Comparison of ENCODE assay signal across 17 cellular contexts in genomic region chr6:34701199-34701598, GRCh38. TPM values are rescaled to one million over a fixed set of nuclear protein-coding genes. Genes with fewer than 3 reads are reported as not detected.
A peak's percentile ranks its signal among the peaks of the same experiment; 100 is the strongest.
DNase-seq lines count a peak whose midpoint lies in the region; ATAC-seq, FAIRE-seq and TF ChIP-seq lines count a peak whose summit lies in the region.
"Had no signal": no experiment of that assay in that cellular context is flagged by ENCODE, and none has a peak within 500 bp of the region (broad histone marks: within the 10 kb centered on the region; RNA-seq: fewer than 3 reads in every experiment).

No MANE protein-coding gene starts in this region.

- H2AFZ ChIP-seq in K562 (ENCODE audit: low read depth, low read length) = 0 out of 2 replicates have a peak overlapping the region, but pooled peaks have one; percentile 20
- H2AFZ ChIP-seq in osteoblast (ENCODE audit: low read length) = peak overlapping the region; percentile 10
- H2AFZ ChIP-seq: GM23248 had no signal

- no peak overlapping the region for H3K4me2 ChIP-seq in K562 (ENCODE audit: insufficient read depth, low read length)
- H3K4me2 ChIP-seq in osteoblast (ENCODE audit: insufficient read depth, low read length) = no peak overlapping the region

- H3K36me3 Mint-ChIP-seq in stimulated activated naive CD8-positive, alpha-beta T cell treated with anti-CD3 and anti-CD28 coated beads, Interleukin-15, Interleukin-2, amounts not matched to agents 100 ng/mL and 50 ng/mL, for 24 hours (ENCODE audit: low read depth) = no peaks in the 10 kb centered on the region

- no peak for FAIRE-seq in K562 (lab: Jason Lieb, UNC)
- FAIRE-seq: A204.1, G401.6, GM12891 had no signal

- in situ Hi-C loops in K562 (cut with MboI) = no loop called here

- no TSS peak for BruUV-seq in K562 (replicated peaks; lab: Mats Ljungman, UMichigan)

- H3K27ac ChIP-seq in K562 (ENCODE audit: extremely low read depth, low read depth, low read length) = no peak overlapping the region
- H3K27ac ChIP-seq in osteoblast (ENCODE audit: low read depth, low read length) = no peak overlapping the region
- H3K27ac ChIP-seq: C4-2B, GM23248 had no signal

- peak overlapping the region; percentile 59 for H3K27ac Mint-ChIP-seq in stimulated activated naive CD8-positive, alpha-beta T cell treated with anti-CD3 and anti-CD28 coated beads, Interleukin-15, Interleukin-2, amounts not matched to agents 100 ng/mL and 50 ng/mL, for 24 hours
- no peak overlapping the region for H3K27ac Mint-ChIP-seq in stimulated activated naive CD8-positive, alpha-beta T cell treated with anti-CD3 and anti-CD28 coated beads, Interleukin-15, amount 100 ng/mL, for 72 hours

- H3K36me3 ChIP-seq in K562 (ENCODE audit: control insufficient read depth, insufficient read depth, low read length) (no peaks in the 10 kb centered on the region; the same call in 2 of the 3 replicates), osteoblast (ENCODE audit: insufficient read depth, low read length) (no peaks in the 10 kb centered on the region)
- H3K36me3 ChIP-seq: BE2C had no signal

- no peak for DNase-seq in stimulated activated naive CD8-positive, alpha-beta T cell treated with anti-CD3 and anti-CD28 coated beads, Interleukin-15, amount 100 ng/mL, for 72 hours
- DNase-seq in K562 (ENCODE audit: extremely low read depth in 1 of 4, low spot score in 3 of 4) (no peak), osteoblast (ENCODE audit: insufficient read length, low spot score, missing footprints) (no peak), AG20443 (ENCODE audit: low spot score) (no peak), T-helper 2 cell (no peak), NCI-H1930 (lab: John Stamatoyannopoulos, UW) (no peak)
- DNase-seq: BE2C; CD4-positive, alpha-beta memory T cell; DMS79; EL; GM23248; H7 had no signal

- H3K9me3 ChIP-seq in K562 (replicated peaks; ENCODE audit: control insufficient read depth, insufficient read depth, low read depth, low read length) (no peaks in the 10 kb centered on the region), osteoblast (ENCODE audit: low read depth, low read length) (no peaks in the 10 kb centered on the region)
- H3K9me3 ChIP-seq: BE2C had no signal

- H3K27me3 Mint-ChIP-seq in stimulated activated naive CD8-positive, alpha-beta T cell treated with anti-CD3 and anti-CD28 coated beads, Interleukin-15, Interleukin-2, amounts not matched to agents 100 ng/mL and 50 ng/mL, for 24 hours = no peaks in the 10 kb centered on the region
- no peaks in the 10 kb centered on the region for H3K27me3 Mint-ChIP-seq in stimulated activated naive CD8-positive, alpha-beta T cell treated with anti-CD3 and anti-CD28 coated beads, Interleukin-15, amount 100 ng/mL, for 72 hours

- CTCF ChIA-PET in K562 (lab: Yijun Ruan, JAX; ENCODE audit: low intra/inter-chr PET ratio) = interaction anchor here (0.7 kb wide), 1 partner anchor 124 kb away, joined by 3 read pairs; no protein-coding TSS in a partner anchor

- intact Hi-C loops in K562 (cut with micrococcal nuclease) = no loop called here

- no peak for ATAC-seq in stimulated activated naive CD8-positive, alpha-beta T cell treated with anti-CD3 and anti-CD28 coated beads, Interleukin-15, amount 100 ng/mL, for 72 hours
- ATAC-seq in K562 = no peak

- H3K4me1 Mint-ChIP-seq in stimulated activated naive CD8-positive, alpha-beta T cell treated with anti-CD3 and anti-CD28 coated beads, Interleukin-15, Interleukin-2, amounts not matched to agents 100 ng/mL and 50 ng/mL, for 24 hours (ENCODE audit: low read depth) = peaks cover 17% of the 10 kb centered on the region
- peaks cover 7% of the 10 kb centered on the region for H3K4me1 Mint-ChIP-seq in stimulated activated naive CD8-positive, alpha-beta T cell treated with anti-CD3 and anti-CD28 coated beads, Interleukin-15, amount 100 ng/mL, for 72 hours

- H3K9me1 ChIP-seq in K562 (ENCODE audit: control insufficient read depth, insufficient read depth, low read length) = no peaks in the 10 kb centered on the region

- no peak for TF ChIP-seq EP300 in K562 (IDR thresholded peaks at IDR 0.05; ENCODE audit: low read length)

- no peak overlapping the region for H3K4me3 Mint-ChIP-seq in stimulated activated naive CD8-positive, alpha-beta T cell treated with anti-CD3 and anti-CD28 coated beads, Interleukin-15, Interleukin-2, amounts not matched to agents 100 ng/mL and 50 ng/mL, for 24 hours
- no peak overlapping the region for H3K4me3 Mint-ChIP-seq in stimulated activated naive CD8-positive, alpha-beta T cell treated with anti-CD3 and anti-CD28 coated beads, Interleukin-15, amount 100 ng/mL, for 72 hours
- H3K4me3 Mint-ChIP-seq: CD4-positive, alpha-beta memory T cell had no signal

- H3K27me3 ChIP-seq in K562 (ENCODE audit: control insufficient read depth in 2 of 2, insufficient read depth in 2 of 2, low read length in 2 of 2) = no peaks in the 10 kb centered on the region
- no peaks in the 10 kb centered on the region for H3K27me3 ChIP-seq in osteoblast (ENCODE audit: insufficient read depth, low read length)
- H3K27me3 ChIP-seq: BE2C had no signal

- POLR2A ChIA-PET in K562 (lab: Yijun Ruan, JAX) = interaction anchor here (0.6 to 1.1 kb wide), 2 partner anchors 9 to 42 kb away, joined by 3 read pairs; no protein-coding TSS in a partner anchor

- H3K79me2 ChIP-seq in K562 (ENCODE audit: control insufficient read depth, insufficient read depth, low read length) (peaks cover 8% of the 10 kb centered on the region), osteoblast (ENCODE audit: insufficient read depth, low read length) (peaks cover 7% of the 10 kb centered on the region)

- no peaks in the 10 kb centered on the region for H3K9me3 Mint-ChIP-seq in stimulated activated naive CD8-positive, alpha-beta T cell treated with anti-CD3 and anti-CD28 coated beads, Interleukin-15, Interleukin-2, amounts not matched to agents 100 ng/mL and 50 ng/mL, for 24 hours
- H3K9me3 Mint-ChIP-seq in stimulated activated naive CD8-positive, alpha-beta T cell treated with anti-CD3 and anti-CD28 coated beads, Interleukin-15, amount 100 ng/mL, for 72 hours = no peaks in the 10 kb centered on the region

- H4K20me1 ChIP-seq in K562 (replicated peaks; ENCODE audit: control insufficient read depth, insufficient read depth, low read length) = no peaks in the 10 kb centered on the region
- no peaks in the 10 kb centered on the region for H4K20me1 ChIP-seq in osteoblast (ENCODE audit: insufficient read depth, low read length)

- TF ChIP-seq CTCF in K562 (IDR thresholded peaks at IDR 0.05 in 2 of 3, conservative IDR thresholded peaks at IDR 0.05 in 1 of 3; ENCODE audit: insufficient read depth in 2 of 3, low read depth in 1 of 3, low read length in 3 of 3) (no peak), osteoblast (IDR thresholded peaks at IDR 0.05; ENCODE audit: extremely low read depth, low read depth, low read length) (no peak)

- TF ChIP-seq POLR2A in K562 (conservative IDR thresholded peaks at IDR 0.05) = no peak

- H3K9ac ChIP-seq in K562 (ENCODE audit: insufficient read depth in 1 of 2, low read depth in 2 of 2, low read length in 2 of 2) = no peak overlapping the region
- H3K9ac ChIP-seq: GM23248 had no signal

- H3K4me1 ChIP-seq in K562 (replicated peaks in 1 of 2; ENCODE audit: control insufficient read depth in 2 of 2, insufficient read depth in 2 of 2, low read length in 2 of 2) (peaks cover 7 to 17% of the 10 kb centered on the region in 2 experiments; a peak in 4 of 5 replicates), osteoblast (ENCODE audit: insufficient read depth, low read length) (peaks cover 3% of the 10 kb centered on the region)
- H3K4me1 ChIP-seq: BE2C had no signal

- TF ChIP-seq RAD21 in K562 (CRISPR knock-in tag; conservative IDR thresholded peaks at IDR 0.05 in 1 of 2, IDR thresholded peaks at IDR 0.05 in 1 of 2) = no peak

- WGBS in K562 (ENCODE audit: insufficient coverage, low coverage, missing lambda C conversion rate) = 81% methylated on average over 9 of the region's 9 CpGs

- H3K4me3 ChIP-seq in K562 (no peak overlapping the region), osteoblast (ENCODE audit: insufficient read depth, low read length) (no peak overlapping the region)
- H3K4me3 ChIP-seq: GM23248 had no signal

RNA-seq across cellular contexts. Expression of gene ILRUN, which starts 4.6 kb away (rescaled TPM):
- 46.7 and 47.2 TPM in 2 replicates for total RNA-seq in K562 (2011; cell fraction: chromatin; rRNA removed; ENCODE audit: low replicate concordance)
- 30.2 and 32.0 TPM in 2 replicates for total RNA-seq in K562 (2011; cell fraction: nucleolus; rRNA removed)
- 38.8 and 48.2 TPM in 2 replicates for total RNA-seq in K562 (2011; cell fraction: nucleoplasm; rRNA removed)
- 35.7 and 44.7 TPM in 2 replicates for total RNA-seq in K562 (2014; rRNA removed)
- total RNA-seq in K562 (2014; rRNA removed; fragmentation: Illumina TruSeq; extraction: Trizol) = 54.9 and 57.6 TPM in 2 replicates
- 53.4 and 55.0 TPM in 2 replicates for total RNA-seq in K562 (2015; rRNA removed; fragmentation: Illumina TruSeq; extraction: Trizol)
- 74.5 and 78.9 TPM in 2 replicates for total RNA-seq in K562 (2021)
- polyA plus RNA-seq in K562 (2011; rRNA removed) = 62.1 and 66.1 TPM in 2 replicates
- polyA plus RNA-seq in K562 (2011; cell fraction: cytosol; rRNA removed) = 53.1 and 62.6 TPM in 2 replicates
- 26.0 and 30.3 TPM in 2 replicates for polyA plus RNA-seq in K562 (2011; cell fraction: nucleus; rRNA removed)
- 75.6 and 76.6 TPM in 2 replicates for polyA plus RNA-seq in K562 (2012)
- polyA plus RNA-seq in K562 (2014; fragmentation: Illumina TruSeq; extraction: Trizol) = 70.0 and 74.7 TPM in 2 replicates
- polyA plus RNA-seq in K562 (2014; fragmentation: Nextera tagmentation; extraction: Ambion mirVana) = 10 to 100 TPM; 24.9 to 30.7 TPM
- polyA plus RNA-seq in K562 (2014; rRNA removed) = 42.8 and 44.2 TPM in 2 replicates
- polyA minus RNA-seq in K562 (2011; rRNA and poly(A)+ RNA removed) = 88.9 and 93.9 TPM in 2 replicates
- polyA minus RNA-seq in K562 (2011; cell fraction: cytosol; rRNA and poly(A)+ RNA removed) = 48.1 and 57.5 TPM in 2 replicates
- polyA minus RNA-seq in K562 (2011; cell fraction: nucleus; rRNA and poly(A)+ RNA removed) = 12.9 and 20.4 TPM in 2 replicates
- 38.0 and 38.3 TPM in 2 replicates for total RNA-seq in osteoblast

RNA-seq across cellular contexts. Expression of gene SNRPC, which starts 56.1 kb away (rescaled TPM):
- 34.0 and 37.5 TPM in 2 replicates for total RNA-seq in K562 (2011; cell fraction: chromatin; rRNA removed; ENCODE audit: low replicate concordance)
- 54.7 and 59.2 TPM in 2 replicates for total RNA-seq in K562 (2011; cell fraction: nucleolus; rRNA removed)
- total RNA-seq in K562 (2011; cell fraction: nucleoplasm; rRNA removed) = 62.7 and 69.1 TPM in 2 replicates
- 500 and 634 TPM in 2 replicates for total RNA-seq in K562 (2014; rRNA removed)
- total RNA-seq in K562 (2014; rRNA removed; fragmentation: Illumina TruSeq; extraction: Trizol) = 430 and 439 TPM in 2 replicates
- 488 and 508 TPM in 2 replicates for total RNA-seq in K562 (2015; rRNA removed; fragmentation: Illumina TruSeq; extraction: Trizol)
- 415 and 433 TPM in 2 replicates for total RNA-seq in K562 (2021)
- 495 and 598 TPM in 2 replicates for polyA plus RNA-seq in K562 (2011; rRNA removed)
- polyA plus RNA-seq in K562 (2011; cell fraction: cytosol; rRNA removed) = 883 and 1,009 TPM in 2 replicates
- 165 and 174 TPM in 2 replicates for polyA plus RNA-seq in K562 (2011; cell fraction: nucleus; rRNA removed)
- 407 and 437 TPM in 2 replicates for polyA plus RNA-seq in K562 (2012)
- polyA plus RNA-seq in K562 (2014; fragmentation: Illumina TruSeq; extraction: Trizol) = 868 and 905 TPM in 2 replicates
- 100 to 1,000 TPM; 697 to 889 TPM for polyA plus RNA-seq in K562 (2014; fragmentation: Nextera tagmentation; extraction: Ambion mirVana)
- polyA plus RNA-seq in K562 (2014; rRNA removed) = 808 and 854 TPM in 2 replicates
- polyA minus RNA-seq in K562 (2011; rRNA and poly(A)+ RNA removed) = 218 and 228 TPM in 2 replicates
- 104 and 122 TPM in 2 replicates for polyA minus RNA-seq in K562 (2011; cell fraction: cytosol; rRNA and poly(A)+ RNA removed)
- 21.0 and 35.1 TPM in 2 replicates for polyA minus RNA-seq in K562 (2011; cell fraction: nucleus; rRNA and poly(A)+ RNA removed)
- 50.7 and 56.5 TPM in 2 replicates for total RNA-seq in osteoblast
